In genomic region chr2:209771474-209772292, GRCh38 we compare ENCODE assay signal across 8 cellular contexts. TPM values are rescaled to one million over a fixed set of nuclear protein-coding genes. Genes with fewer than 3 reads are reported as not detected.
A peak's percentile ranks its signal among the peaks of the same experiment; 100 is the strongest.
DNase-seq lines count a peak whose midpoint lies in the region; ATAC-seq and TF ChIP-seq lines count a peak whose summit lies in the region.

Gene UNC80 (plus strand): TSS chr2:209771832. CDS start chr2:209772073, 241 bp downstream.

- H3K4me1 ChIP-seq in BE2C, result peaks cover 8% of the 10 kb centered on the region
- no peaks in the 10 kb centered on the region for H3K4me1 ChIP-seq in cardiac muscle cell (ENCODE audit: low read depth)

- H3K27me3 Mint-ChIP-seq in osteocyte (ENCODE audit: unreplicated experiment), result peaks cover 27% of the 10 kb centered on the region

- no peaks in the 10 kb centered on the region for H3K27me3 ChIP-seq in BE2C
- H3K27me3 ChIP-seq in cardiac muscle cell, result peaks cover 70% of the 10 kb centered on the region

- peaks cover 5% of the 10 kb centered on the region for H3K4me1 Mint-ChIP-seq in osteocyte (ENCODE audit: unreplicated experiment)

- peak within 1 kb of the TSS; percentile 68 for H3K4me3 Mint-ChIP-seq in osteocyte (ENCODE audit: unreplicated experiment)

- no peaks in the 10 kb centered on the region for H3K9me3 ChIP-seq in BE2C
- no peaks in the 10 kb centered on the region for H3K9me3 ChIP-seq in cardiac muscle cell (ENCODE audit: low read depth)

- peaks cover 5% of the 10 kb centered on the region for H3K36me3 ChIP-seq in BE2C
- no peaks in the 10 kb centered on the region for H3K36me3 ChIP-seq in cardiac muscle cell

- peak within 1 kb of the TSS; percentile 72 for H3K4me3 ChIP-seq in BE2C (ENCODE audit: low read depth, low read length)
- peak within 1 kb of the TSS; percentile 57 for H3K4me3 ChIP-seq in cardiac muscle cell

- ATAC-seq in GM19455 (IDR thresholded peaks at IDR 0.05; ENCODE audit: unreplicated experiment), result no peak
- ATAC-seq in GM21825 (IDR thresholded peaks at IDR 0.05; ENCODE audit: unreplicated experiment), result no peak

- DNase-seq in BE2C (peak; percentile 72), GM20000 (ENCODE audit: low spot score) (peak; percentile 62), NCI-H2171 (lab: John Stamatoyannopoulos, UW) (peak; percentile 64), amniotic epithelial cell (ENCODE audit: low read depth) (peak; percentile 37), cardiac muscle cell (ENCODE audit: low read depth in 1 of 2, low spot score in 1 of 2) (peak; percentile 75 to 92), osteocyte (ENCODE audit: extremely low spot score, unreplicated experiment) (peak; percentile 93)

- no peaks in the 10 kb centered on the region for H3K9me3 Mint-ChIP-seq in osteocyte (ENCODE audit: unreplicated experiment)

- H3K27ac ChIP-seq in cardiac muscle cell, result no peak within 1 kb of the TSS

- no peaks in the 10 kb centered on the region for H3K36me3 Mint-ChIP-seq in osteocyte (ENCODE audit: unreplicated experiment)

- TF ChIP-seq CTCF in BE2C (IDR thresholded peaks at IDR 0.05; ENCODE audit: low read depth, low read length) (no peak), GM20000 (IDR thresholded peaks at IDR 0.05; ENCODE audit: extremely low read depth, missing control alignments) (no peak), cardiac muscle cell (IDR thresholded peaks at IDR 0.05; ENCODE audit: low read depth, low read length) (no peak), osteocyte (IDR thresholded peaks at IDR 0.05) (no peak)

- no peak within 1 kb of the TSS for H3K27ac Mint-ChIP-seq in osteocyte (ENCODE audit: unreplicated experiment)

RNA-seq across cellular contexts. Expression of gene UNC80, which starts in this region (rescaled TPM):
- 9.1 TPM for polyA plus RNA-seq in BE2C (2012; ENCODE audit: insufficient read depth, insufficient read length, low read depth)
- total RNA-seq in cardiac muscle cell (0.25 and 0.54 TPM in 2 replicates), osteocyte (not detected in 2 replicates)
- polyA plus RNA-seq in cardiac muscle cell, result 0.07 and 0.39 TPM in 2 replicates

Comparison
In these comparisons a context has a peak if more than half of its experiments do, and no peak if none do; other contexts are left out.
1. Peak in DNase-seq and H3K4me3 ChIP-seq in cardiac muscle cell; RNA of the gene not detected or under 1 TPM.
2. Peak in DNase-seq in osteocyte; RNA of the gene not detected or under 1 TPM.
3. DNase-seq: peak in every context shown above with its lines; median percentile 93 in osteocyte; 84 in cardiac muscle cell; 72 in BE2C; 64 in NCI-H2171; 62 in GM20000; 37 in amniotic epithelial cell.